Comparison of ENCODE assay signal across 32 cellular contexts in the genomic region with DNA sequence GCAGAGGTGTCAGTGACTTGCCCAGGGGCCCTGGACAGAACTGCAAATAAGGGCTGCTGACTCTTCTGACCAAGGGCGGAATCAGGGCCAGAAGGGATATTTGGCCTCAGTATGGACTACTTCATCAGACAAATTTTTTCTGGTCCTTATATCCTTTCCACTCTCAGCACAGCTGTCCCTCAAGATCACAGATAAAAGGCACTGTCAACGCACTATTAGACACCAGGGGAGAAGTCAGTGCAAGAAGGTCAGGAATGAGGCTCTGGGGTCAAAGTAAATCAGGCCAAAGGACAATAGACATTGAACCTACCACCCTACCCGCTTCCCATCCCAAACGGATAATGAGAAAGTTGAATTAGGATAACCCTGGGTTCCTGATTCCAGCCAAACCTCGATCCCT.
"Had no signal": no experiment of that assay in that cellular context is flagged by ENCODE, and none has a peak within 500 bp of the region (broad histone marks: within the 10 kb centered on the region; RNA-seq: fewer than 3 reads in every experiment).

No MANE protein-coding gene starts in this region.

- H3K9me3 ChIP-seq: ascending aorta, breast epithelium, colonic mucosa had no signal

- H3K36me3 Mint-ChIP-seq: activated naive CD4-positive, alpha-beta T cell treated with anti-CD3 and anti-CD28 coated beads, Interleukin-2, amount 10 ng/mL, durations not matched to agents 7 days and 5 days; activated naive CD4-positive, alpha-beta T cell treated with anti-CD3 and anti-CD28 coated beads, Interleukin-2, amount 50 U/mL, for 72 hours; activated naive CD8-positive, alpha-beta T cell treated with anti-CD3 and anti-CD28 coated beads, Interleukin-2, amount 10 ng/mL, durations not matched to agents 7 days and 5 days; brain had no signal

- H3K27ac Mint-ChIP-seq: activated B cell treated with CpG ODN at 0.5 μM for 24 hours; activated CD4-positive, alpha-beta memory T cell treated with anti-CD3 and anti-CD28 coated beads, Interleukin-2, amount 10 ng/mL, durations not matched to agents 7 days and 5 days; activated CD4-positive, alpha-beta T cell treated with anti-CD3 and anti-CD28 coated beads, Interleukin-2, amount 10 ng/mL, durations not matched to agents 7 days and 5 days; activated naive CD4-positive, alpha-beta T cell treated with anti-CD3 and anti-CD28 coated beads, Interleukin-2, amount 10 ng/mL, durations not matched to agents 7 days and 5 days; activated naive CD4-positive, alpha-beta T cell treated with anti-CD3 and anti-CD28 coated beads, Interleukin-2, amount 50 U/mL, for 72 hours; activated naive CD8-positive, alpha-beta T cell treated with anti-CD3 and anti-CD28 coated beads, Interleukin-2, amount 10 ng/mL, durations not matched to agents 7 days and 5 days; activated T-cell treated with anti-CD3 and anti-CD28 coated beads, Interleukin-2, amount 50 U/mL, for 24 hours; activated T-cell treated with anti-CD3 and anti-CD28 coated beads, Interleukin-2, amount 50 U/mL, for 72 hours; brain; T-helper 17 cell; T-helper 2 cell treated with Interferon-gamma antibody and Interleukin-4, amounts not matched to agents 5 μg/mL and 100 μg/mL, for 36 hours had no signal

- H3K4me1 Mint-ChIP-seq: activated B cell treated with CpG ODN at 0.5 μM for 24 hours; activated CD4-positive, alpha-beta memory T cell treated with anti-CD3 and anti-CD28 coated beads, Interleukin-2, amount 10 ng/mL, durations not matched to agents 7 days and 5 days; activated naive CD4-positive, alpha-beta T cell treated with anti-CD3 and anti-CD28 coated beads, Interleukin-2, amount 10 ng/mL, durations not matched to agents 7 days and 5 days; activated naive CD8-positive, alpha-beta T cell treated with anti-CD3 and anti-CD28 coated beads, Interleukin-2, amount 10 ng/mL, durations not matched to agents 7 days and 5 days; T-helper 17 cell had no signal

- FAIRE-seq: endometrium, endothelial cell of umbilical vein, frontal cortex had no signal

- H3K9me3 Mint-ChIP-seq: brain had no signal

- H3K4me3 Mint-ChIP-seq: activated B cell treated with CpG ODN at 0.5 μM for 24 hours; activated CD4-positive, alpha-beta memory T cell treated with anti-CD3 and anti-CD28 coated beads, Interleukin-2, amount 10 ng/mL, durations not matched to agents 7 days and 5 days; activated CD4-positive, alpha-beta T cell treated with anti-CD3 and anti-CD28 coated beads, Interleukin-2, amount 10 ng/mL, durations not matched to agents 7 days and 5 days; activated naive CD4-positive, alpha-beta T cell treated with anti-CD3 and anti-CD28 coated beads, Interleukin-2, amount 10 ng/mL, durations not matched to agents 7 days and 5 days; activated naive CD8-positive, alpha-beta T cell treated with anti-CD3 and anti-CD28 coated beads, Interleukin-2, amount 10 ng/mL, durations not matched to agents 7 days and 5 days; activated T-cell treated with anti-CD3 and anti-CD28 coated beads, Interleukin-2, amount 50 U/mL, for 24 hours; activated T-cell treated with anti-CD3 and anti-CD28 coated beads, Interleukin-2, amount 50 U/mL, for 72 hours; brain; T-helper 17 cell; T-helper 2 cell treated with Interferon-gamma antibody and Interleukin-4, amounts not matched to agents 5 μg/mL and 100 μg/mL, for 36 hours had no signal

- H3K36me3 ChIP-seq: ascending aorta, breast epithelium, cardiac muscle cell, colonic mucosa, WERI-Rb-1 had no signal

- DNase-seq: activated B cell treated with CpG ODN at 0.5 μM for 24 hours; activated CD4-positive, alpha-beta memory T cell treated with anti-CD3 and anti-CD28 coated beads, Interleukin-2, amount 10 ng/mL, durations not matched to agents 7 days and 5 days; activated CD4-positive, alpha-beta T cell treated with anti-CD3 and anti-CD28 coated beads, Interleukin-2, amount 10 ng/mL, durations not matched to agents 7 days and 5 days; activated CD4-positive, alpha-beta T cell treated with anti-CD3 and anti-CD28 coated beads, Interleukin-2, amount 50 U/mL, for 4 hours; activated CD8-positive, alpha-beta memory T cell treated with anti-CD3 and anti-CD28 coated beads, Interleukin-2, amount 50 U/mL, for 48 hours; activated gamma-delta T cell; activated naive CD4-positive, alpha-beta T cell; activated naive CD4-positive, alpha-beta T cell treated with anti-CD3 and anti-CD28 coated beads, Interleukin-2, amount 10 ng/mL, durations not matched to agents 7 days and 5 days; activated naive CD8-positive, alpha-beta T cell treated with anti-CD3 and anti-CD28 coated beads, Interleukin-2, amount 10 ng/mL, durations not matched to agents 7 days and 5 days; activated T-cell treated with anti-CD3 and anti-CD28 coated beads for 4 hours; activated T-cell treated with anti-CD3 and anti-CD28 coated beads, Interleukin-2, amount 50 U/mL, for 24 hours; activated T-cell treated with anti-CD3 and anti-CD28 coated beads, Interleukin-2, amount 50 U/mL, for 72 hours; central memory CD4-positive, alpha-beta T cell; cerebellar nuclear complex; colonic mucosa; effector CD8-positive, alpha-beta T cell; foreskin fibroblast; T-helper 1 cell; T-helper 17 cell; T1000; WERI-Rb-1 had no signal

- H3K4me3 ChIP-seq: ascending aorta, breast epithelium, cardiac muscle cell, colonic mucosa had no signal

- H3K4me1 ChIP-seq: ascending aorta, breast epithelium, colonic mucosa had no signal

- H3K27me3 Mint-ChIP-seq: activated B cell treated with CpG ODN at 0.5 μM for 24 hours; activated CD4-positive, alpha-beta memory T cell treated with anti-CD3 and anti-CD28 coated beads, Interleukin-2, amount 10 ng/mL, durations not matched to agents 7 days and 5 days; activated naive CD4-positive, alpha-beta T cell treated with anti-CD3 and anti-CD28 coated beads, Interleukin-2, amount 10 ng/mL, durations not matched to agents 7 days and 5 days; activated naive CD8-positive, alpha-beta T cell treated with anti-CD3 and anti-CD28 coated beads, Interleukin-2, amount 10 ng/mL, durations not matched to agents 7 days and 5 days; activated T-cell treated with anti-CD3 and anti-CD28 coated beads, Interleukin-2, amount 50 U/mL, for 24 hours; T-helper 17 cell had no signal

- H3K27me3 ChIP-seq: ascending aorta, breast epithelium, cardiac muscle cell, colonic mucosa had no signal

- ATAC-seq: activated CD4-positive, CD25-positive, alpha-beta regulatory T cell treated with anti-CD3 and anti-CD28 coated beads, Interleukin-2, amount 50 U/mL, for 24 hours; activated naive CD4-positive, alpha-beta T cell treated with anti-CD3 and anti-CD28 coated beads, Interleukin-2, amount 50 U/mL, for 72 hours; activated T-cell treated with anti-CD3 and anti-CD28 coated beads, Interleukin-2, amount 50 U/mL, for 72 hours; T-helper 17 cell had no signal

- H3K27ac ChIP-seq: ascending aorta, breast epithelium, cardiac muscle cell, colonic mucosa, epithelial cell of prostate, WERI-Rb-1 had no signal
